In genomic region chr16:4415538-4416199, GRCh38 we compare ENCODE assay signal across 8 cellular contexts. TPM values are rescaled to one million over a fixed set of nuclear protein-coding genes. Genes with fewer than 3 reads are reported as not detected.
DNase-seq lines count a peak whose midpoint lies in the region; ATAC-seq and TF ChIP-seq lines count a peak whose summit lies in the region.

No MANE protein-coding gene starts in this region.

- H3K4me3 ChIP-seq in OCI-LY7 (ENCODE audit: low read depth, low read length, poor library complexity, severe bottlenecking) (peak overlapping the region; percentile 98), fibroblast of villous mesenchyme (ENCODE audit: low read depth, low read length) (peak overlapping the region; percentile 78), neural cell (ENCODE audit: low read length) (peak overlapping the region; percentile 96), transverse colon (peak overlapping the region; percentile 79 to 98 (median 93))

- peaks cover 0 to 4% (median 0%) of the 10 kb centered on the region in 3 donors for H3K27me3 Mint-ChIP-seq in CD14-positive monocyte (ENCODE audit: low read depth in 3 of 3)

- peak overlapping the region; percentile 97 to 98 for H3K4me3 Mint-ChIP-seq in CD14-positive monocyte

- no peaks in the 10 kb centered on the region for H3K9me3 Mint-ChIP-seq in CD14-positive monocyte

- H3K79me2 ChIP-seq in OCI-LY7 (ENCODE audit: insufficient read depth, low read depth, low read length) (peaks cover 24% of the 10 kb centered on the region), neural cell (replicated peaks; ENCODE audit: insufficient read depth, low read length) (peaks cover 11% of the 10 kb centered on the region)

- TF ChIP-seq CTCF in CD14-positive monocyte (IDR thresholded peaks at IDR 0.05): no peak
- no peak for TF ChIP-seq CTCF in OCI-LY7 (conservative IDR thresholded peaks at IDR 0.05; ENCODE audit: low read length)
- no peak for TF ChIP-seq CTCF in fibroblast of villous mesenchyme (IDR thresholded peaks at IDR 0.05; ENCODE audit: insufficient read depth, low read depth, low read length)
- no peak for TF ChIP-seq CTCF in neural cell (IDR thresholded peaks at IDR 0.05; ENCODE audit: poor library complexity, severe bottlenecking)
- TF ChIP-seq CTCF in transverse colon (IDR thresholded peaks at IDR 0.05): peak in 1 of 5 experiments; percentile 43

- H3K9ac ChIP-seq in neural cell (ENCODE audit: low read length): peak overlapping the region; percentile 76

- BruUV-seq in OCI-LY7 (replicated peaks; lab: Mats Ljungman, UMichigan): no TSS peak

- peaks cover 30% of the 10 kb centered on the region for H3K4me1 ChIP-seq in OCI-LY7 (ENCODE audit: insufficient read depth, low read length, poor library complexity, severe bottlenecking)
- H3K4me1 ChIP-seq in transverse colon: peaks cover 20 to 54% (median 31%) of the 10 kb centered on the region in 4 donors

- peak overlapping the region; percentile 95 to 99 (median 97) for H3K27ac Mint-ChIP-seq in CD14-positive monocyte

- H3K36me3 Mint-ChIP-seq in CD14-positive monocyte: peaks cover 31 to 47% of the 10 kb centered on the region in 2 donors

- TF ChIP-seq EP300 in neural cell (conservative IDR thresholded peaks at IDR 0.05; ENCODE audit: poor library complexity, severe bottlenecking): no peak
- TF ChIP-seq EP300 in transverse colon (IDR thresholded peaks at IDR 0.05; ENCODE audit: low read depth): no peak

- H3K27me3 ChIP-seq in neural cell (ENCODE audit: insufficient read depth, low read depth, low read length) (no peaks in the 10 kb centered on the region), transverse colon (no peaks in the 10 kb centered on the region)

- H3K27ac ChIP-seq in OCI-LY7 (ENCODE audit: low read depth, low read length, poor library complexity, severe bottlenecking): peak overlapping the region; percentile 75
- peak overlapping the region; percentile 17 for H3K27ac ChIP-seq in neural cell (ENCODE audit: low read length)
- peak overlapping the region; percentile 92 to 99 (median 96) for H3K27ac ChIP-seq in transverse colon

- no peaks in the 10 kb centered on the region for H3K9me3 ChIP-seq in OCI-LY7 (ENCODE audit: low read length)
- no peaks in the 10 kb centered on the region for H3K9me3 ChIP-seq in neural cell (ENCODE audit: low read length)
- no peaks in the 10 kb centered on the region for H3K9me3 ChIP-seq in transverse colon

- H3F3A ChIP-seq in neural cell (ENCODE audit: insufficient read depth, low read length, poor library complexity, severe bottlenecking): no peaks in the 10 kb centered on the region

- in situ Hi-C loops in transverse colon (cut with MboI; ENCODE audit: low pct_ligation_motif_present in 1 of 4, low pct_unique_long_range_greater_than_20kb in 1 of 4, low sequenced_read_pairs in 3 of 4): loop anchor here in 1 of 4 donors (10.0 kb wide), 1 partner anchor 61 kb away; the partner anchor contains the start of gene PAM16

- H3K4me1 Mint-ChIP-seq in CD14-positive monocyte: peaks cover 46% of the 10 kb centered on the region

- ATAC-seq in GM21717 (IDR thresholded peaks at IDR 0.05; ENCODE audit: unreplicated experiment): peak; percentile 13

- H2AFZ ChIP-seq in OCI-LY7 (ENCODE audit: low read length): peak overlapping the region; percentile 60; the same call in 1 of the 2 replicates
- H2AFZ ChIP-seq in neural cell (ENCODE audit: low read depth, low read length): peak overlapping the region; percentile 40

- peak; percentile 64 for TF ChIP-seq POLR2A in transverse colon (IDR thresholded peaks at IDR 0.05)

- WGBS in transverse colon (ENCODE audit: low coverage in 1 of 2), 2 donors: 0 to 1% methylated on average over 3 to 27 of the region's 44 CpGs

- TF ChIP-seq RAD21 in neural cell (conservative IDR thresholded peaks at IDR 0.05): no peak

- no peaks in the 10 kb centered on the region for H3K9me2 ChIP-seq in OCI-LY7 (ENCODE audit: insufficient read depth, low read length)
- no peaks in the 10 kb centered on the region for H3K9me2 ChIP-seq in neural cell (ENCODE audit: insufficient read depth, low read length)

- CTCF ChIA-PET in OCI-LY7 (lab: Charles Lee; ENCODE audit: unreplicated experiment): interaction anchor here (1.0 kb wide), 1 partner anchor 16 kb away, joined by 3 read pairs; no protein-coding TSS in a partner anchor

- H4K20me1 ChIP-seq in OCI-LY7 (ENCODE audit: insufficient read depth, low read length): peaks cover 8% of the 10 kb centered on the region
- no peaks in the 10 kb centered on the region for H4K20me1 ChIP-seq in neural cell (ENCODE audit: insufficient read depth)

- H3K36me3 ChIP-seq in OCI-LY7 (ENCODE audit: insufficient read depth, low read length): peaks cover 20% of the 10 kb centered on the region; the same call in 1 of the 2 replicates
- no peaks in the 10 kb centered on the region for H3K36me3 ChIP-seq in neural cell (ENCODE audit: insufficient read depth, low read length)
- H3K36me3 ChIP-seq in transverse colon: no peaks in the 10 kb centered on the region

- peak overlapping the region; percentile 99 for H3K4me2 ChIP-seq in OCI-LY7 (ENCODE audit: low read length)
- peak overlapping the region; percentile 71 for H3K4me2 ChIP-seq in neural cell (ENCODE audit: low read length)

- intact Hi-C loops in CD14-positive monocyte (cut with micrococcal nuclease): loop anchor here (1.0 to 5.0 kb wide), 3 partner anchors 10 to 202 kb away; partner anchors contain the start of genes DNAJA3 (in 1 of the 2) and HMOX2 (in 1 of the 2)
- intact Hi-C loops in OCI-LY7 (cut with micrococcal nuclease; ENCODE audit: unreplicated experiment): loop anchor here (2.0 to 10.0 kb wide), 3 partner anchors 59 to 199 kb away; partner anchors contain the start of genes NMRAL1 and UBALD1
- intact Hi-C loops in transverse colon (cut with DNase I; ENCODE audit: low total_unique reads): no loop called here

- DNase-seq in CD14-positive monocyte (ENCODE audit: low spot score) (peak; percentile 86), OCI-LY7 (ENCODE audit: low spot score) (peak; percentile 75), fibroblast of villous mesenchyme (ENCODE audit: low read depth) (peak; percentile 34), transverse colon (peak; percentile 72), COLO829 (ENCODE audit: low spot score) (no peak)
- DNase-seq in activated T-helper 9 cell treated with anti-CD3 and anti-CD28 coated beads, Interleukin-2, amount 50 U/mL, for 16 hours (ENCODE audit: low read depth): peak; percentile 46

- POLR2A ChIA-PET in OCI-LY7 (lab: Charles Lee): interaction anchor here (1.3 kb wide), 1 partner anchor 114 kb away, joined by 3 read pairs; no protein-coding TSS in a partner anchor

TF ChIP-seq in neural cell, 6 proteins besides CTCF, POLR2A, EP300 and RAD21:
- TF ChIP-seq REST (IDR thresholded peaks at IDR 0.05; ENCODE audit: borderline replicate concordance): no peak
- peak; percentile 28 for TF ChIP-seq POLR2AphosphoS5 (IDR thresholded peaks at IDR 0.05)

RNA-seq across cellular contexts. Expression of gene CORO7, which starts 0.7 kb away (rescaled TPM):
- polyA plus RNA-seq in CD14-positive monocyte (10 to 100 TPM; 44.7 to 68.4 TPM), neural cell (57.6 and 65.3 TPM in 2 replicates)
- total RNA-seq in OCI-LY7 (2014; rRNA removed; shearing (Covaris generic)): 64.0 and 77.2 TPM in 2 replicates
- total RNA-seq in OCI-LY7 (2022) (112 and 115 TPM in 2 replicates), fibroblast of villous mesenchyme (9.9 and 18.0 TPM in 2 replicates), transverse colon (100 to 1,000 TPM in 1 of 4 donors, 10 to 100 TPM in 3; 46.8 to 330 (median 58.1) TPM)
- polyA minus RNA-seq in neural cell: 77.4 and 96.7 TPM in 2 replicates

RNA-seq across cellular contexts. Expression of gene DNAJA3, which starts 10.0 kb away (rescaled TPM):
- polyA plus RNA-seq in CD14-positive monocyte (10 to 100 TPM; 17.1 to 19.5 TPM), neural cell (44.8 and 60.0 TPM in 2 replicates)
- 89.8 and 94.5 TPM in 2 replicates for total RNA-seq in OCI-LY7 (2014; rRNA removed; shearing (Covaris generic))
- total RNA-seq in OCI-LY7 (2022) (89.7 and 94.3 TPM in 2 replicates), fibroblast of villous mesenchyme (36.4 and 50.1 TPM in 2 replicates), transverse colon (100 to 1,000 TPM in 1 of 4 donors, 10 to 100 TPM in 3; 49.0 to 126 (median 75.5) TPM)
- polyA minus RNA-seq in neural cell: 47.0 and 49.4 TPM in 2 replicates

RNA-seq across cellular contexts. Expression of gene VASN, which starts 44.0 kb away (rescaled TPM):
- polyA plus RNA-seq in CD14-positive monocyte (not detected), neural cell (0.32 and 0.57 TPM in 2 replicates)
- total RNA-seq in OCI-LY7 (2014; rRNA removed; shearing (Covaris generic)): not detected in 2 replicates
- total RNA-seq in OCI-LY7 (2022) (not detected in 2 replicates), fibroblast of villous mesenchyme (133 and 180 TPM in 2 replicates), transverse colon (10 to 100 TPM in 2 of 4 donors, 1 to 10 TPM in 2; 3.4 to 18.7 (median 9.0) TPM)
- 0.46 and 0.49 TPM in 2 replicates for polyA minus RNA-seq in neural cell

RNA-seq across cellular contexts. Expression of gene NMRAL1, which starts 58.8 kb away (rescaled TPM):
- 10 to 100 TPM; 39.2 to 49.4 TPM for polyA plus RNA-seq in CD14-positive monocyte
- 92.8 and 113 TPM in 2 replicates for total RNA-seq in OCI-LY7 (2014; rRNA removed; shearing (Covaris generic))
- 114 and 139 TPM in 2 replicates for total RNA-seq in OCI-LY7 (2022)
- 54.4 and 99.5 TPM in 2 replicates for total RNA-seq in fibroblast of villous mesenchyme
- 6.3 and 10.0 TPM in 2 replicates for polyA plus RNA-seq in neural cell
- 4.1 and 5.2 TPM in 2 replicates for polyA minus RNA-seq in neural cell
- total RNA-seq in transverse colon: 10 to 100 TPM; 46.0 to 75.9 (median 66.6) TPM

Comparison
In these comparisons a context has a peak if more than half of its experiments do, and no peak if none do; other contexts are left out.
1. H3K27ac ChIP-seq: peak in every context shown above with its lines; median percentile 96 in transverse colon; 75 in OCI-LY7; 17 in neural cell.